In genomic region chr5:1594336-1595106, GRCh38 we compare ENCODE assay signal across 8 cellular contexts.
DNase-seq lines count a peak whose midpoint lies in the region; ATAC-seq and TF ChIP-seq lines count a peak whose summit lies in the region.

No MANE protein-coding gene starts in this region.

- no peak overlapping the region for H2AK5ac ChIP-seq in trophoblast cell (ENCODE audit: low read length)

- TF ChIP-seq CTCF in OCI-LY1 (IDR thresholded peaks at IDR 0.05; ENCODE audit: low read length) (peak; percentile 70), tibial nerve (IDR thresholded peaks at IDR 0.05) (peak in 4 of 5 experiments; percentile 14 to 35 (median 28))

- no CpG with 5 or more reads among the region's 82 CpGs for WGBS in trophoblast cell (ENCODE audit: extremely low coverage, insufficient coverage, insufficient read length)
- WGBS in tibial nerve, 2 donors: 13 to 33% methylated on average over 49 to 76 of the region's 82 CpGs

- H3K14ac ChIP-seq in trophoblast cell (ENCODE audit: low read length): peak overlapping the region; percentile 30

- H3K27me3 ChIP-seq in OCI-LY1 (ENCODE audit: insufficient read depth, low read length) (no peaks in the 10 kb centered on the region), trophoblast cell (ENCODE audit: insufficient read depth, low read length) (no peaks in the 10 kb centered on the region), tibial nerve (peaks cover 0 to 6% of the 10 kb centered on the region in 2 donors)

- TF ChIP-seq POLR2A in tibial nerve (IDR thresholded peaks at IDR 0.05): no peak

- no peaks in the 10 kb centered on the region for H3K9me2 ChIP-seq in OCI-LY1 (ENCODE audit: low read depth, low read length)

- H3K79me1 ChIP-seq in trophoblast cell (ENCODE audit: low read length): peaks cover 9% of the 10 kb centered on the region

- H3K4me3 ChIP-seq in OCI-LY1 (ENCODE audit: low read depth, low read length, poor library complexity, severe bottlenecking) (peak overlapping the region; percentile 92), trophoblast cell (ENCODE audit: low read depth, low read length) (peak overlapping the region; percentile 82), tibial nerve (peak overlapping the region; percentile 37 to 60 (median 50))

- no peaks in the 10 kb centered on the region for H3K79me2 ChIP-seq in OCI-LY1 (ENCODE audit: insufficient read depth, low read length)
- H3K79me2 ChIP-seq in trophoblast cell (ENCODE audit: control insufficient read depth, insufficient read depth, low read length, poor library complexity): peaks cover 2% of the 10 kb centered on the region

- peak overlapping the region; percentile 78 for H3K4ac ChIP-seq in trophoblast cell (ENCODE audit: low read depth, low read length)

- H4K8ac ChIP-seq in trophoblast cell (ENCODE audit: low read depth, low read length): peak overlapping the region; percentile 84

- peak overlapping the region; percentile 53 for H3K18ac ChIP-seq in trophoblast cell (ENCODE audit: low read length)

- H3K4me1 ChIP-seq in OCI-LY1 (ENCODE audit: insufficient read depth, low read length, severe bottlenecking): peaks cover 4% of the 10 kb centered on the region
- H3K4me1 ChIP-seq in trophoblast cell (ENCODE audit: control insufficient read depth in 1 of 2, insufficient read depth in 2 of 2, low read length in 2 of 2): peaks cover 2 to 5% of the 10 kb centered on the region in 2 experiments
- H3K4me1 ChIP-seq in tibial nerve: peaks cover 0 to 11% (median 0%) of the 10 kb centered on the region in 4 donors

- no peak overlapping the region for H2BK5ac ChIP-seq in trophoblast cell (ENCODE audit: low read depth, low read length, poor library complexity)

- DNase-seq in AG08396 (ENCODE audit: low spot score) (peak; percentile 48), Right ventricle myocardium superior (peak; percentile 86), trophoblast cell (peak; percentile 40 to 52), tibial nerve (ENCODE audit: low spot score in 2 of 2) (peak; percentile 11 to 25)
- peak; percentile 82 for DNase-seq in activated gamma-delta T cell treated with anti-CD3 and anti-CD28 coated beads, Interleukin-2, amount 50 U/mL, for 16 hours (ENCODE audit: low read depth)

- H3K4me2 ChIP-seq in OCI-LY1 (ENCODE audit: low read length) (peak overlapping the region; percentile 78), trophoblast cell (ENCODE audit: low read length) (peak overlapping the region; percentile 74)

- no peak overlapping the region for H2BK120ac ChIP-seq in trophoblast cell (ENCODE audit: insufficient read depth, low read length, poor library complexity)

- H3K9me3 ChIP-seq in OCI-LY1 (ENCODE audit: low read length): no peaks in the 10 kb centered on the region
- H3K9me3 ChIP-seq in trophoblast cell (ENCODE audit: insufficient read depth, low read depth, low read length): no peaks in the 10 kb centered on the region
- H3K9me3 ChIP-seq in tibial nerve: no peaks in the 10 kb centered on the region

- H3K23ac ChIP-seq in trophoblast cell (ENCODE audit: low read length): no peak overlapping the region

- H2BK12ac ChIP-seq in trophoblast cell (ENCODE audit: low read length): no peak overlapping the region

- peak overlapping the region; percentile 67 for H4K12ac ChIP-seq in trophoblast cell (ENCODE audit: low read depth, low read length)

- H4K91ac ChIP-seq in trophoblast cell (ENCODE audit: low read depth, low read length): peak overlapping the region; percentile 74

- ATAC-seq in GM18909 (IDR thresholded peaks at IDR 0.05; ENCODE audit: poor library complexity, unreplicated experiment) (peak; percentile 93), HG03139 (IDR thresholded peaks at IDR 0.05; ENCODE audit: unreplicated experiment) (peak; percentile 79), Right ventricle myocardium superior (ENCODE audit: poor library complexity) (peak; percentile 95)

- intact Hi-C loops in Right ventricle myocardium superior (cut with DNase I): no loop called here

- H3K27ac ChIP-seq in OCI-LY1 (ENCODE audit: low read depth, low read length, poor library complexity, severe bottlenecking): peak overlapping the region; percentile 26
- H3K27ac ChIP-seq in trophoblast cell (ENCODE audit: low read depth, low read length): no peak overlapping the region
- peak overlapping the region; percentile 19 to 68 (median 65) for H3K27ac ChIP-seq in tibial nerve

- H4K20me1 ChIP-seq in OCI-LY1 (ENCODE audit: insufficient read depth, low read length): no peaks in the 10 kb centered on the region

- no peak for TF ChIP-seq EP300 in tibial nerve (IDR thresholded peaks at IDR 0.05)

- H2AFZ ChIP-seq in OCI-LY1 (ENCODE audit: low read length) (peak overlapping the region; percentile 77), trophoblast cell (ENCODE audit: insufficient read depth, low read length, poor library complexity) (peak overlapping the region; percentile 62)

- H3F3A ChIP-seq in OCI-LY1 (ENCODE audit: insufficient read depth, low read length): no peaks in the 10 kb centered on the region

- peaks cover 17% of the 10 kb centered on the region; the same call in 1 of the 2 replicates for H3K36me3 ChIP-seq in OCI-LY1 (ENCODE audit: insufficient read depth, low read length)
- peaks cover 10% of the 10 kb centered on the region in 2 experiments for H3K36me3 ChIP-seq in trophoblast cell (ENCODE audit: control insufficient read depth in 1 of 2, insufficient read depth in 2 of 2, low read length in 2 of 2)
- peaks cover 0 to 14% (median 0%) of the 10 kb centered on the region in 3 donors for H3K36me3 ChIP-seq in tibial nerve

- peak overlapping the region; percentile 89 for H3K9ac ChIP-seq in OCI-LY1 (ENCODE audit: low read length)
- peak overlapping the region; percentile 87 for H3K9ac ChIP-seq in trophoblast cell (ENCODE audit: low read length)

Comparison
In these comparisons a context has a peak if more than half of its experiments do, and no peak if none do; other contexts are left out.
1. DNase-seq: peak in every context shown above with its lines; median percentile 86 in Right ventricle myocardium superior; 82 in activated gamma-delta T cell treated with anti-CD3 and anti-CD28 coated beads, Interleukin-2, amount 50 U/mL, for 16 hours; 48 in AG08396; 46 in trophoblast cell; 18 in tibial nerve.